ENCODE assay signal across 8 cellular contexts in the genomic region with DNA sequence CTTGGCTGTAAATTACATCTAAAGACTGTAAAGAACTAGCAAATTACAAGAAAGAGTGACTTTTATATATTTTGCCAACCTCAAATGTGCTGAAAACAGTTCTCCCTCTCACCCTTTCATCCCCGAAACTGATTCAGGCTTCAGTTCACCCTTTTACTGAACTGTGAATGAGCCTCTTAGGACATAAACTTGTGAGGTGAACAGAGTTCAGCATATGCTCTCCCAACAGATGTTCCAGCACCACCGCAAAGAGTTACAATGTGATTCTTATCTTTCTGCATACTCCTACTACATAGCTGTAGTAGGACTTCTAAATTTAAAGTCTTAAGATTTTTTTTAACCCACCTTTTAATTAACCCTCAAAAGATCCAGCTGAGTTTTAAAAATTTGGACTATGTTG. TPM values are rescaled to one million over a fixed set of nuclear protein-coding genes. Genes with fewer than 3 reads are reported as not detected.
DNase-seq lines count a peak whose midpoint lies in the region; ATAC-seq and TF ChIP-seq lines count a peak whose summit lies in the region.

No MANE protein-coding gene starts in this region.

- no peaks in the 10 kb centered on the region for H3K27me3 ChIP-seq in suprapubic skin

- no peak for TF ChIP-seq EP300 in suprapubic skin (IDR thresholded peaks at IDR 0.05)

- peak overlapping the region; percentile 92 for H3K27ac Mint-ChIP-seq in activated CD8-positive, alpha-beta memory T cell treated with anti-CD3 and anti-CD28 coated beads, Interleukin-2, amount 10 ng/mL, durations not matched to agents 7 days and 5 days
- H3K27ac Mint-ChIP-seq in activated B cell treated with CpG ODN at 0.5 μM for 24 hours, result peak overlapping the region; percentile 62

- no peaks in the 10 kb centered on the region for H3K36me3 ChIP-seq in suprapubic skin

- POLR2A ChIA-PET in activated B cell treated with CpG ODN at 0.5 μM for 24 hours (lab: Charles Lee), result interaction anchor here (0.7 to 4.0 kb wide), 2 partner anchors 16 to 421 kb away, joined by 6 to 52 read pairs; no protein-coding TSS in a partner anchor

- DNase-seq in activated CD8-positive, alpha-beta memory T cell treated with anti-CD3 and anti-CD28 coated beads, Interleukin-2, amount 10 ng/mL, durations not matched to agents 7 days and 5 days, result no peak
- no peak for DNase-seq in activated CD8-positive, alpha-beta memory T cell treated with anti-CD3 and anti-CD28 coated beads for 24 hours
- DNase-seq in activated B cell treated with CpG ODN at 0.5 μM for 24 hours, result no peak
- DNase-seq in suprapubic skin (ENCODE audit: low spot score in 2 of 2), result no peak
- DNase-seq in GM19238 (ENCODE audit: insufficient read length, low spot score), result no peak

- ATAC-seq in activated CD8-positive, alpha-beta memory T cell treated with anti-CD3 and anti-CD28 coated beads, Interleukin-2, amount 10 ng/mL, durations not matched to agents 7 days and 5 days, result no peak
- ATAC-seq in activated B cell treated with CpG ODN at 0.5 μM for 24 hours (ENCODE audit: low read depth) (no peak), GM21390 (IDR thresholded peaks at IDR 0.05; ENCODE audit: unreplicated experiment) (no peak), GM21717 (IDR thresholded peaks at IDR 0.05; ENCODE audit: unreplicated experiment) (no peak)

- no peak for TF ChIP-seq POLR2A in suprapubic skin (IDR thresholded peaks at IDR 0.05)

- no peak overlapping the region for H3K27ac ChIP-seq in suprapubic skin

- H3K9me3 Mint-ChIP-seq in activated CD8-positive, alpha-beta memory T cell treated with anti-CD3 and anti-CD28 coated beads, Interleukin-2, amount 10 ng/mL, durations not matched to agents 7 days and 5 days (ENCODE audit: low read depth), result peaks cover 2% of the 10 kb centered on the region
- H3K9me3 Mint-ChIP-seq in activated B cell treated with CpG ODN at 0.5 μM for 24 hours, result no peaks in the 10 kb centered on the region

- intact Hi-C loops in activated B cell treated with CpG ODN at 0.5 μM for 24 hours (cut with micrococcal nuclease), result loop anchor here (5.0 to 10.0 kb wide), 5 partner anchors 194 to 1453 kb away; a partner anchor contains a TSS

- CTCF ChIA-PET in activated CD8-positive, alpha-beta memory T cell treated with anti-CD3 and anti-CD28 coated beads, Interleukin-2, amount 10 ng/mL, durations not matched to agents 7 days and 5 days (lab: Charles Lee), result interaction anchor here (0.6 to 5.3 kb wide), 8 partner anchors 8 to 100 kb away, joined by 3 to 27 read pairs (median 6); no protein-coding TSS in a partner anchor
- CTCF ChIA-PET in activated B cell treated with CpG ODN at 0.5 μM for 24 hours (lab: Charles Lee), result interaction anchor here (1.2 kb wide), 1 partner anchor 63 kb away, joined by 4 read pairs; no protein-coding TSS in a partner anchor

- H3K4me1 Mint-ChIP-seq in activated CD8-positive, alpha-beta memory T cell treated with anti-CD3 and anti-CD28 coated beads, Interleukin-2, amount 10 ng/mL, durations not matched to agents 7 days and 5 days, result peaks cover 20% of the 10 kb centered on the region
- H3K4me1 Mint-ChIP-seq in activated B cell treated with CpG ODN at 0.5 μM for 24 hours, result peaks cover 29% of the 10 kb centered on the region

- H3K36me3 Mint-ChIP-seq in activated CD8-positive, alpha-beta memory T cell treated with anti-CD3 and anti-CD28 coated beads, Interleukin-2, amount 10 ng/mL, durations not matched to agents 7 days and 5 days, result peaks cover 48% of the 10 kb centered on the region
- H3K36me3 Mint-ChIP-seq in activated B cell treated with CpG ODN at 0.5 μM for 24 hours (ENCODE audit: low read depth), result peaks cover 5% of the 10 kb centered on the region

- TF ChIP-seq CTCF in activated B cell treated with CpG ODN at 0.5 μM for 24 hours (IDR thresholded peaks at IDR 0.05), result no peak
- TF ChIP-seq CTCF in suprapubic skin (IDR thresholded peaks at IDR 0.05), result no peak

- peaks cover 20% of the 10 kb centered on the region for H3K4me1 ChIP-seq in suprapubic skin

- no peaks in the 10 kb centered on the region for H3K9me3 ChIP-seq in iPS-18c (ENCODE audit: control insufficient read depth, insufficient read depth, low read length)
- no peaks in the 10 kb centered on the region for H3K9me3 ChIP-seq in suprapubic skin

- peak overlapping the region; percentile 72 for H3K4me3 ChIP-seq in iPS-18c (ENCODE audit: insufficient read depth, low read depth, low read length)
- peak overlapping the region; percentile 87 for H3K4me3 ChIP-seq in suprapubic skin

- peak overlapping the region; percentile 89 for H3K4me3 Mint-ChIP-seq in activated CD8-positive, alpha-beta memory T cell treated with anti-CD3 and anti-CD28 coated beads, Interleukin-2, amount 10 ng/mL, durations not matched to agents 7 days and 5 days
- peak overlapping the region; percentile 80 for H3K4me3 Mint-ChIP-seq in activated B cell treated with CpG ODN at 0.5 μM for 24 hours

- no peaks in the 10 kb centered on the region for H3K27me3 Mint-ChIP-seq in activated CD8-positive, alpha-beta memory T cell treated with anti-CD3 and anti-CD28 coated beads, Interleukin-2, amount 10 ng/mL, durations not matched to agents 7 days and 5 days
- no peaks in the 10 kb centered on the region for H3K27me3 Mint-ChIP-seq in activated B cell treated with CpG ODN at 0.5 μM for 24 hours

- 44% methylated on average over 2 of the region's 2 CpGs for WGBS in suprapubic skin

RNA-seq across cellular contexts. Expression of a gene that starts 1.2 kb away (rescaled TPM):
- total RNA-seq in activated CD8-positive, alpha-beta memory T cell treated with anti-CD3 and anti-CD28 coated beads, Interleukin-2, amount 10 ng/mL, durations not matched to agents 7 days and 5 days, result 10 to 100 TPM; 45.7 to 71.8 TPM
- 28.6 and 29.4 TPM in 2 replicates for total RNA-seq in activated B cell treated with CpG ODN at 0.5 μM for 24 hours
- 10 to 100 TPM; 22.7 to 43.5 (median 32.4) TPM for total RNA-seq in suprapubic skin
